In genomic region chr13:30134578-30134977, GRCh38 we compare ENCODE assay signal across 19 cellular contexts.
DNase-seq lines count a peak whose midpoint lies in the region; ATAC-seq and TF ChIP-seq lines count a peak whose summit lies in the region.
"Had no signal": no experiment of that assay in that cellular context is flagged by ENCODE, and none has a peak within 500 bp of the region (broad histone marks: within the 10 kb centered on the region; RNA-seq: fewer than 3 reads in every experiment).

No MANE protein-coding gene starts in this region.

- no peak for TF ChIP-seq CTCF in MCF 10A (IDR thresholded peaks at IDR 0.05; ENCODE audit: unreplicated experiment)
- no peak for TF ChIP-seq CTCF in breast epithelium (IDR thresholded peaks at IDR 0.05)
- no peak for TF ChIP-seq CTCF in thyroid gland (IDR thresholded peaks at IDR 0.05)

- H4K12ac ChIP-seq in trophoblast cell (ENCODE audit: low read depth, low read length) = no peak overlapping the region

- H3K36me3 ChIP-seq in breast epithelium (no peaks in the 10 kb centered on the region), trophoblast cell (ENCODE audit: control insufficient read depth in 1 of 2, insufficient read depth in 2 of 2, low read length in 2 of 2) (no peaks in the 10 kb centered on the region), thyroid gland (no peaks in the 10 kb centered on the region)

- no peak overlapping the region for H3K23ac ChIP-seq in trophoblast cell (ENCODE audit: low read length)

- no peaks in the 10 kb centered on the region for H3K27me3 Mint-ChIP-seq in MCF 10A (ENCODE audit: insufficient read depth, unreplicated experiment)

- peak overlapping the region in 1 of 2 donors; percentile 67 for H3K27ac ChIP-seq in breast epithelium
- H3K27ac ChIP-seq in trophoblast cell (ENCODE audit: low read depth, low read length) = no peak overlapping the region
- H3K27ac ChIP-seq in thyroid gland = no peak overlapping the region
- H3K27ac ChIP-seq: GM23248 had no signal

- H3K9me3 Mint-ChIP-seq in MCF 10A (ENCODE audit: unreplicated experiment) = no peaks in the 10 kb centered on the region

- H3K18ac ChIP-seq in trophoblast cell (ENCODE audit: low read length) = no peak overlapping the region

- TF ChIP-seq POLR2A in breast epithelium (IDR thresholded peaks at IDR 0.05) (no peak), thyroid gland (IDR thresholded peaks at IDR 0.05) (no peak)

- H3K4me3 ChIP-seq in breast epithelium = no peak overlapping the region
- no peak overlapping the region for H3K4me3 ChIP-seq in trophoblast cell (ENCODE audit: low read depth, low read length)
- no peak overlapping the region for H3K4me3 ChIP-seq in thyroid gland (replicated peaks in 1 of 3)
- H3K4me3 ChIP-seq: GM23248 had no signal

- no peak overlapping the region for H2AFZ ChIP-seq in trophoblast cell (ENCODE audit: insufficient read depth, low read length, poor library complexity)
- H2AFZ ChIP-seq: GM23248 had no signal

- H3K14ac ChIP-seq in trophoblast cell (ENCODE audit: low read length) = no peak overlapping the region

- peak overlapping the region; percentile 70 for H3K27ac Mint-ChIP-seq in MCF 10A (ENCODE audit: low read depth, unreplicated experiment)

- peak overlapping the region; percentile 29 for H2BK12ac ChIP-seq in trophoblast cell (ENCODE audit: low read length)

- no peak for ATAC-seq in GM21576 (IDR thresholded peaks at IDR 0.05; ENCODE audit: unreplicated experiment)
- ATAC-seq: HCT116, Panc1, Right ventricle myocardium inferior had no signal

- intact Hi-C loops in MCF 10A (cut with micrococcal nuclease) (loop anchor here (5.0 to 10.0 kb wide), 3 partner anchors 538 to 908 kb away; no protein-coding TSS in a partner anchor), breast epithelium (cut with DNase I; ENCODE audit: low total_unique reads) (loop anchor here (10.0 kb wide), 1 partner anchor 330 kb away; the partner anchor contains the start of gene HMGB1), thyroid gland (cut with DNase I) (loop anchor here (5.0 to 10.0 kb wide), 2 partner anchors 328 to 660 kb away; no protein-coding TSS in a partner anchor)

- peaks cover 0 to 2% of the 10 kb centered on the region in 2 donors for H3K4me1 ChIP-seq in breast epithelium
- H3K4me1 ChIP-seq in trophoblast cell (ENCODE audit: control insufficient read depth in 1 of 2, insufficient read depth in 2 of 2, low read length in 2 of 2) = peaks cover 16 to 20% of the 10 kb centered on the region in 2 experiments
- peaks cover 3 to 24% of the 10 kb centered on the region in 2 donors for H3K4me1 ChIP-seq in thyroid gland

- no peaks in the 10 kb centered on the region for H3K79me2 ChIP-seq in trophoblast cell (ENCODE audit: control insufficient read depth, insufficient read depth, low read length, poor library complexity)

- H2BK120ac ChIP-seq in trophoblast cell (ENCODE audit: insufficient read depth, low read length, poor library complexity) = no peak overlapping the region

- H3K27me3 ChIP-seq in breast epithelium (no peaks in the 10 kb centered on the region), trophoblast cell (ENCODE audit: insufficient read depth, low read length) (no peaks in the 10 kb centered on the region), thyroid gland (no peaks in the 10 kb centered on the region)

- no peak overlapping the region for H3K4me3 Mint-ChIP-seq in MCF 10A (ENCODE audit: unreplicated experiment)

- peak overlapping the region; percentile 69 for H4K91ac ChIP-seq in trophoblast cell (ENCODE audit: low read depth, low read length)

- peaks cover 7% of the 10 kb centered on the region for H3K36me3 Mint-ChIP-seq in MCF 10A (ENCODE audit: insufficient read depth, unreplicated experiment)

- WGBS in trophoblast cell (ENCODE audit: extremely low coverage, insufficient coverage, insufficient read length) = no CpG with 5 or more reads among the region's 2 CpGs
- 80 to 84% methylated on average over 2 of the region's 2 CpGs for WGBS in thyroid gland, 2 donors

- no peak overlapping the region for H2BK5ac ChIP-seq in trophoblast cell (ENCODE audit: low read depth, low read length, poor library complexity)

- peaks cover 19% of the 10 kb centered on the region for H3K4me1 Mint-ChIP-seq in MCF 10A (ENCODE audit: insufficient read depth, unreplicated experiment)

- H4K8ac ChIP-seq in trophoblast cell (ENCODE audit: low read depth, low read length) = no peak overlapping the region

- H3K79me1 ChIP-seq in trophoblast cell (ENCODE audit: low read length) = peaks cover 31% of the 10 kb centered on the region

- DNase-seq in MCF 10A (ENCODE audit: unreplicated experiment) (no peak), breast epithelium (ENCODE audit: low spot score in 2 of 2) (no peak), astrocyte of the hippocampus (ENCODE audit: low read depth, low spot score) (peak; percentile 35), trophoblast cell (no peak), islet precursor cell (no peak), cerebellar cortex (ENCODE audit: low spot score) (no peak), thyroid gland (no peak)
- DNase-seq: DND-41, GDM1, IMR-90, NCI-H1436, NCI-H2029 treated with DMSO at 0.1 percent for 48 hours, NCI-H2227 treated with DMSO at 0.1 percent for 48 hours, NCI-H526 treated with DMSO at 0.1 percent for 48 hours had no signal

- H3K9ac ChIP-seq in trophoblast cell (ENCODE audit: low read length) = no peak overlapping the region
- H3K9ac ChIP-seq: GM23248 had no signal

- POLR2A ChIA-PET in MCF 10A (lab: Yijun Ruan, JAX) = interaction anchor here (1.1 to 1.9 kb wide), 2 partner anchors 20 to 482 kb away, joined by 3 to 5 read pairs; partner anchors contain the start of gene USPL1

- no TSS peak for BruUV-seq in MCF 10A (replicated peaks; lab: Mats Ljungman, UMichigan)

- H3K4me2 ChIP-seq in trophoblast cell (ENCODE audit: low read length) = no peak overlapping the region

- H3K9me3 ChIP-seq in breast epithelium (no peaks in the 10 kb centered on the region), trophoblast cell (ENCODE audit: insufficient read depth, low read depth, low read length) (peaks cover 3% of the 10 kb centered on the region), thyroid gland (no peaks in the 10 kb centered on the region)

- H3K4ac ChIP-seq in trophoblast cell (ENCODE audit: low read depth, low read length) = no peak overlapping the region

- CTCF ChIA-PET in MCF 10A (lab: Yijun Ruan, JAX) = interaction anchor here (0.6 to 6.1 kb wide), 5 partner anchors 9 to 472 kb away, joined by 3 to 97 read pairs (median 8); no protein-coding TSS in a partner anchor

- no peak overlapping the region for H2AK5ac ChIP-seq in trophoblast cell (ENCODE audit: low read length)
